Comparison of ENCODE assay signal across 10 cellular contexts in the genomic region with DNA sequence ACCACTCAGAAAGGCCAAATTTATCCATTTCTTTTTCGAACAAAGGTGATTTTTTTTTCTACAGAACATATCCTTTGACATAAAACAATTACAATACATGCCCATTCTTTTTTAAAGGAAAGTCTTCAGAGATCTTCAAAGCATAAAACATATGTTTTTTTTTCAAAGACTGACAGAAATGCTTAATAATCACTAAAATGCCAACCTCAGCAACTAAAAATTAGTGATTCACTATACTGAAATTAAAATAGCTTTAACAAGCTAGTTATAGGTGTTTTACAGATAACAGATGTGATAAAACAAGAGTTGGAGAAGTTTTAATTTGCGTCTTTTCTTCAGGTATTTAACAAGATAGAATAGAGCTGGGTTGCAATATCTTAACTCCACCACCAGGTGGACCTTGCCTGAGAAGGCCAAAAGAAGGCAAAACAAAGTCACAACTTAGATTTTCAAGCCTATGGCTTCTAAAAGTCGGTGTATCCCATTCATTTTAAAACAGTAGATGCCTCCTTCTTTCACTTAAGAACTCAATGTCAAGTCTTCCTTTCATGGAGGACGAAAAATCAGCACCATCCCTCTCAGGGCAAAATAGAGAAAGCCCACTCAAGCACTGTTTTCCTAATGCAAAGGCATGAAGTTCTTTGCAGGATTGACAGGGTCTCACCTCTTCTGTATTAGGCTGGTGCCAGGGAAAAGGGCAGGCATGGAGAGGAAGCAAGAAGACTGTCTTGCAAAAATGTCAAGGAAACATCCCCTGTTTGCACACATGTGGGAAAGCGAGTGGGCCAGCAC. TPM values are rescaled to one million over a fixed set of nuclear protein-coding genes. Genes with fewer than 3 reads are reported as not detected.
A peak's percentile ranks its signal among the peaks of the same experiment; 100 is the strongest.
DNase-seq lines count a peak whose midpoint lies in the region; ATAC-seq and TF ChIP-seq lines count a peak whose summit lies in the region.
"Had no signal": no experiment of that assay in that cellular context is flagged by ENCODE, and none has a peak within 500 bp of the region (broad histone marks: within the 10 kb centered on the region; RNA-seq: fewer than 3 reads in every experiment).

No MANE protein-coding gene starts in this region.

- intact Hi-C loops in colonic mucosa (cut with DNase I), result no loop called here

- H3K4me3 ChIP-seq in Karpas-422 (ENCODE audit: low read length), result no peak overlapping the region
- H3K4me3 ChIP-seq in colonic mucosa, result no peak overlapping the region
- no peak overlapping the region for H3K4me3 ChIP-seq in neural cell (ENCODE audit: low read length)

- ATAC-seq in HG03565 (IDR thresholded peaks at IDR 0.05; ENCODE audit: unreplicated experiment) (no peak), HG03520 (IDR thresholded peaks at IDR 0.05; ENCODE audit: unreplicated experiment) (no peak), HG02970 (IDR thresholded peaks at IDR 0.05; ENCODE audit: low FRiP score, unreplicated experiment) (no peak)

- H4K20me1 ChIP-seq in Karpas-422 (ENCODE audit: insufficient read depth, low read depth, low read length), result no peaks in the 10 kb centered on the region
- no peaks in the 10 kb centered on the region for H4K20me1 ChIP-seq in neural cell (ENCODE audit: insufficient read depth)

- no peak for TF ChIP-seq EP300 in neural cell (conservative IDR thresholded peaks at IDR 0.05; ENCODE audit: poor library complexity, severe bottlenecking)

- H3K36me3 ChIP-seq in Karpas-422 (ENCODE audit: insufficient read depth, low read length), result no peaks in the 10 kb centered on the region
- H3K36me3 ChIP-seq in colonic mucosa, result no peaks in the 10 kb centered on the region
- H3K36me3 ChIP-seq in neural cell (ENCODE audit: insufficient read depth, low read length), result no peaks in the 10 kb centered on the region

- no peaks in the 10 kb centered on the region for H3K27me3 ChIP-seq in Karpas-422 (ENCODE audit: low read length)
- no peaks in the 10 kb centered on the region for H3K27me3 ChIP-seq in colonic mucosa
- no peaks in the 10 kb centered on the region for H3K27me3 ChIP-seq in neural cell (ENCODE audit: insufficient read depth, low read depth, low read length)

- H3K4me1 ChIP-seq in Karpas-422 (ENCODE audit: low read length) (0 out of 2 replicates have a peak, but pooled peaks cover 3% of the 10 kb centered on the region), colonic mucosa (no peaks in the 10 kb centered on the region)

- TF ChIP-seq CTCF in colonic mucosa (IDR thresholded peaks at IDR 0.05) (peak; percentile 49), neural cell (IDR thresholded peaks at IDR 0.05; ENCODE audit: poor library complexity, severe bottlenecking) (peak; percentile 45)

- no peak for TF ChIP-seq RAD21 in neural cell (conservative IDR thresholded peaks at IDR 0.05)

- H2AFZ ChIP-seq in Karpas-422 (ENCODE audit: low read length) (no peak overlapping the region), neural cell (ENCODE audit: low read depth, low read length) (no peak overlapping the region)

- no peaks in the 10 kb centered on the region for H3K9me2 ChIP-seq in Karpas-422 (replicated peaks; ENCODE audit: insufficient read depth, low read length)
- H3K9me2 ChIP-seq in neural cell (ENCODE audit: insufficient read depth, low read length), result no peaks in the 10 kb centered on the region

- no peak overlapping the region for H3K4me2 ChIP-seq in Karpas-422 (ENCODE audit: low read depth, low read length, poor library complexity, severe bottlenecking)
- H3K4me2 ChIP-seq in neural cell (ENCODE audit: low read length), result no peak overlapping the region

- peak; percentile 7 for DNase-seq in DMS114 treated with DMSO at 0.1 percent for 48 hours (lab: John Stamatoyannopoulos, UW; ENCODE audit: unreplicated experiment)
- DNase-seq in Karpas-422, result peak; percentile 76
- DNase-seq in colonic mucosa, result no peak
- no peak for DNase-seq in NCI-H1436 (lab: John Stamatoyannopoulos, UW)
- DNase-seq: activated CD8-positive, alpha-beta memory T cell treated with anti-CD3 and anti-CD28 coated beads, Interleukin-2, amount 50 U/mL, for 4 hours; NCI-H2029 had no signal

- H3K27ac ChIP-seq in Karpas-422 (ENCODE audit: low read length) (no peak overlapping the region), colonic mucosa (no peak overlapping the region), neural cell (ENCODE audit: low read length) (no peak overlapping the region)

- no peak overlapping the region for H3K9ac ChIP-seq in Karpas-422 (ENCODE audit: low read length)
- no peak overlapping the region for H3K9ac ChIP-seq in colonic mucosa (ENCODE audit: low read depth in 2 of 2, low read length in 2 of 2)
- H3K9ac ChIP-seq in neural cell (ENCODE audit: low read length), result no peak overlapping the region

- no peaks in the 10 kb centered on the region for H3F3A ChIP-seq in neural cell (ENCODE audit: insufficient read depth, low read length, poor library complexity, severe bottlenecking)

- H3K9me3 ChIP-seq in Karpas-422 (ENCODE audit: low read length) (peaks cover 7% of the 10 kb centered on the region), colonic mucosa (no peaks in the 10 kb centered on the region), neural cell (ENCODE audit: low read length) (no peaks in the 10 kb centered on the region)

- H3K79me2 ChIP-seq in Karpas-422 (ENCODE audit: low read length) (no peaks in the 10 kb centered on the region), neural cell (replicated peaks; ENCODE audit: insufficient read depth, low read length) (no peaks in the 10 kb centered on the region)

TF ChIP-seq in neural cell, 6 proteins besides CTCF, POLR2A, EP300 and RAD21:
- no peak for TF ChIP-seq SMC3 (conservative IDR thresholded peaks at IDR 0.05; ENCODE audit: poor library complexity)
- no peak for TF ChIP-seq MXI1 (conservative IDR thresholded peaks at IDR 0.05; ENCODE audit: poor library complexity, severe bottlenecking)
- no peak for TF ChIP-seq TAF1 (IDR thresholded peaks at IDR 0.05; ENCODE audit: low read depth)
- TF ChIP-seq EZH2 (IDR thresholded peaks at IDR 0.05; ENCODE audit: borderline replicate concordance, insufficient read depth, low read length, poor library complexity, severe bottlenecking), result no peak

RNA-seq across cellular contexts. Expression of a gene that starts 31.1 kb away (rescaled TPM):
- not detected in 2 replicates for total RNA-seq in Karpas-422 (2014; rRNA removed; shearing (Covaris generic); ENCODE audit: low replicate concordance)
- 1 to 10 TPM in 1 of 2 donors, under 1 TPM in 1; 0.57 to 1.2 TPM for total RNA-seq in colonic mucosa
- polyA plus RNA-seq in neural cell, result 21.5 and 24.4 TPM in 2 replicates
- 29.8 and 32.1 TPM in 2 replicates for polyA minus RNA-seq in neural cell

Comparison
In these comparisons a context has a peak if more than half of its experiments do, and no peak if none do; other contexts are left out.
1. DNase-seq: peak in DMS114 treated with DMSO at 0.1 percent for 48 hours (single experiment) and Karpas-422 (single experiment); none in colonic mucosa (single experiment) and NCI-H1436 (single experiment).